Comparison of ENCODE assay signal across 1 cellular context in the genomic region with DNA sequence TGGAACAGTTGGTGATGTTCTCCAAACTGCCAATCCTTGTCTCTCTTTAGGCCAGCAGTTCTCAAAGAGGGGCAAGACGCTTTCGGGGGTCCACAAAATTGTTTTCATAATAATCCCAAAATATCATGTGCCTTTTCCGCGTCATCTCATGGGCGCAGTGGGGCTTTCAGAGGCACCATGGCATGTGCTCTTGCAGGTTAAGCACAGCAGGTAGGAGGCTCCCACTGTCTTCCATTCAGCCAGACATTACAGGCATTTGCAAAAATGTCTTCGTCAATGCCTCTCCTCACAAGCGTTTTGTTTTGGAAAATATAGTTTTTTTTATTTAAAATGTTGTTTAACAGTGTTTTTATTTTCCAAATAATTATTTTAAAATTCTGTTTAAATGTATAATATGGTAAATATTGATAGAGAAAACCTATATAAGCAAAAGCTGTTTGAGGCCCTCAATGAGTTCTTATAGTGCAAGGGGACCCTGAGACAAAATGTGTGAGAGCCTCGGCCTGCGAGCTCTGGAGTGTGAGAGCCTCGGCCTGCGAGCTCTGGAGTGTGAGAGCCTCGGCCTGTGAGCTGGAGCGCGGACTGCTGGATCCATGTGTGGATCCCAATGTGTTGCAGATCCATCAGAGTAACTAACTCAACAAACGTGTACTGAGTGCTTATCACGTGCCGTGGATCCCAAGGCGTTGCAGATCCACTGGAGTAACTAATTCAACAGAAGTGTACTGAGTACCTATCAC.
TF ChIP-seq lines count a peak whose summit lies in the region.

No MANE protein-coding gene starts in this region.

TF ChIP-seq in GM23338, 12 proteins besides CTCF, POLR2A, EP300 and RAD21 (continued from another document):
- TF ChIP-seq ZNF462 (CRISPR knock-in tag; IDR thresholded peaks at IDR 0.05) (no peak), EZH2 (IDR thresholded peaks at IDR 0.05; ENCODE audit: low read depth, unreplicated experiment) (no peak), ZNF114 (CRISPR knock-in tag; IDR thresholded peaks at IDR 0.05) (no peak), NANOG (IDR thresholded peaks at IDR 0.05; ENCODE audit: borderline replicate concordance) (no peak), CREB1 (CRISPR knock-in tag; IDR thresholded peaks at IDR 0.05; ENCODE audit: low read depth) (no peak), ZNF331 (CRISPR knock-in tag; IDR thresholded peaks at IDR 0.05; ENCODE audit: low read depth) (no peak), JUNB (IDR thresholded peaks at IDR 0.05; ENCODE audit: unreplicated experiment) (no peak), POLR2AphosphoS5 (IDR thresholded peaks at IDR 0.05; ENCODE audit: low read depth) (no peak), STAT1 (IDR thresholded peaks at IDR 0.05; ENCODE audit: unreplicated experiment) (no peak)
- TF ChIP-seq, protein P1, sequence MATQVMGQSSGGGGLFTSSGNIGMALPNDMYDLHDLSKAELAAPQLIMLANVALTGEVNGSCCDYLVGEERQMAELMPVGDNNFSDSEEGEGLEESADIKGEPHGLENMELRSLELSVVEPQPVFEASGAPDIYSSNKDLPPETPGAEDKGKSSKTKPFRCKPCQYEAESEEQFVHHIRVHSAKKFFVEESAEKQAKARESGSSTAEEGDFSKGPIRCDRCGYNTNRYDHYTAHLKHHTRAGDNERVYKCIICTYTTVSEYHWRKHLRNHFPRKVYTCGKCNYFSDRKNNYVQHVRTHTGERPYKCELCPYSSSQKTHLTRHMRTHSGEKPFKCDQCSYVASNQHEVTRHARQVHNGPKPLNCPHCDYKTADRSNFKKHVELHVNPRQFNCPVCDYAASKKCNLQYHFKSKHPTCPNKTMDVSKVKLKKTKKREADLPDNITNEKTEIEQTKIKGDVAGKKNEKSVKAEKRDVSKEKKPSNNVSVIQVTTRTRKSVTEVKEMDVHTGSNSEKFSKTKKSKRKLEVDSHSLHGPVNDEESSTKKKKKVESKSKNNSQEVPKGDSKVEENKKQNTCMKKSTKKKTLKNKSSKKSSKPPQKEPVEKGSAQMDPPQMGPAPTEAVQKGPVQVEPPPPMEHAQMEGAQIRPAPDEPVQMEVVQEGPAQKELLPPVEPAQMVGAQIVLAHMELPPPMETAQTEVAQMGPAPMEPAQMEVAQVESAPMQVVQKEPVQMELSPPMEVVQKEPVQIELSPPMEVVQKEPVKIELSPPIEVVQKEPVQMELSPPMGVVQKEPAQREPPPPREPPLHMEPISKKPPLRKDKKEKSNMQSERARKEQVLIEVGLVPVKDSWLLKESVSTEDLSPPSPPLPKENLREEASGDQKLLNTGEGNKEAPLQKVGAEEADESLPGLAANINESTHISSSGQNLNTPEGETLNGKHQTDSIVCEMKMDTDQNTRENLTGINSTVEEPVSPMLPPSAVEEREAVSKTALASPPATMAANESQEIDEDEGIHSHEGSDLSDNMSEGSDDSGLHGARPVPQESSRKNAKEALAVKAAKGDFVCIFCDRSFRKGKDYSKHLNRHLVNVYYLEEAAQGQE (IDR thresholded peaks at IDR 0.05; ENCODE audit: unreplicated experiment): no peak
- TF ChIP-seq, protein P2, sequence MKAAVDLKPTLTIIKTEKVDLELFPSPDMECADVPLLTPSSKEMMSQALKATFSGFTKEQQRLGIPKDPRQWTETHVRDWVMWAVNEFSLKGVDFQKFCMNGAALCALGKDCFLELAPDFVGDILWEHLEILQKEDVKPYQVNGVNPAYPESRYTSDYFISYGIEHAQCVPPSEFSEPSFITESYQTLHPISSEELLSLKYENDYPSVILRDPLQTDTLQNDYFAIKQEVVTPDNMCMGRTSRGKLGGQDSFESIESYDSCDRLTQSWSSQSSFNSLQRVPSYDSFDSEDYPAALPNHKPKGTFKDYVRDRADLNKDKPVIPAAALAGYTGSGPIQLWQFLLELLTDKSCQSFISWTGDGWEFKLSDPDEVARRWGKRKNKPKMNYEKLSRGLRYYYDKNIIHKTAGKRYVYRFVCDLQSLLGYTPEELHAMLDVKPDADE (IDR thresholded peaks at IDR 0.05): no peak
